Comparison of ENCODE assay signal across 1 cellular context in the genomic region with DNA sequence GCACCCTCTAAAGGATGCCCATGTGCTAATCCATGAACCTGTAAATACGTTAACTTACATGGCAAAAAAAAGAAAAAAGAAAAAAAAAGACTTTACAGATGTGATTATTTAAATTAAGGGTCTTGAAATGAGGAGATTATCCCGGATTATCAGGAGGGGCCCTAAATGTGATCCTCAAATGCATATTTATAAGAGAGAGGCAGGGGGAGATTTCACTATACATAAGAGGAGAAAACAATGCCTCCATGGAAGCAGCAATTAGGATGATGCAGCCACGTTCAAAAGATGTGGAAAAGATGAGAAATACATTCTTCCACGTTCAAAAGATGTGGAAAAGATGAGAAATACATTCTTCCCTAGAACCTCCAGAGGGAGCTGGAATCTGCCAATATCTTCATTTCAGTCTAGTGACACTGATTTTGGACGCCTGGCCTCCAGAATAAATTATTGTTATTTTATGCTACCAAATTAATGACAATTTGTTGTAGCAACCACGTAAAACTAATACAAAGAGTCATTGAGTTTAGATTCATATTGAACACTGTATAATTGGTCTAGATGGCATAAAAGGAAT.
TF ChIP-seq lines count a peak whose summit lies in the region.

No MANE protein-coding gene starts in this region.

TF ChIP-seq in HCT116, 20 proteins besides CTCF, POLR2A, EP300 and RAD21 (continued from another document):
- TF ChIP-seq EZH2phosphoT487 (IDR thresholded peaks at IDR 0.05; ENCODE audit: borderline replicate concordance) (no peak), SP1 (IDR thresholded peaks at IDR 0.05; ENCODE audit: low read depth) (no peak)
